25 cellular contexts compared by ENCODE assay signal in the genomic region with DNA sequence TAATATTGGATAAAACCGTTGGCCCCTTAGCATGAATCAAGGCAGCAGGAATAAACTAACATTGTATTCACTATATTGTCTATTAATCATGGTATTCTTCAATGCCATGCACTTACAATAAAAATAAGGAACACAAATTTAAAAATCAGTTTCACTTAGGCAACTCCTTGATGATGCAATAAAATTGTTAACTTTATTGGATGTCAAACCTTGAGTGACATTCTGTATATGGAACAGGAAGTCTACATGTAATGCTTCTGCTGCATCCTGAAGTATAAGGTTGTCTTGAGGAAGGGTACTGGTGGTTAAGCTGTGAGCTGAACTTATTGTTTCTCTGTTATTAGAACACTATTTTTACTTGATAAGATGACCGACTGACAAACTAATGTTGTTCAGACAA.
"Had no signal": no experiment of that assay in that cellular context is flagged by ENCODE, and none has a peak within 500 bp of the region (broad histone marks: within the 10 kb centered on the region; RNA-seq: fewer than 3 reads in every experiment).

No MANE protein-coding gene starts in this region.

- ATAC-seq: effector memory CD8-positive, alpha-beta T cell; gastroesophageal sphincter; left cardiac atrium; left ventricle myocardium superior; naive thymus-derived CD4-positive, alpha-beta T cell; sciatic nerve; stimulated activated memory B cell treated with anti-CD40 and anti-IgM and Interleukin-4, amounts not matched to agents 10 μg/mL and 1 μg/mL and 100 μg/mL, for 72 hours had no signal

- H3K36me3 ChIP-seq: esophagus muscularis mucosa, gastroesophageal sphincter, prostate gland, spleen, tibial artery, upper lobe of left lung, uterus had no signal

- H3K9me3 ChIP-seq: prostate gland, tibial artery, upper lobe of left lung, uterus had no signal

- DNase-seq: cortex of kidney; effector memory CD8-positive, alpha-beta T cell; glutamatergic neuron; kidney; left cardiac atrium; left ventricle myocardium superior; mesenchymal stem cell; naive thymus-derived CD4-positive, alpha-beta T cell; nephron progenitor cell; retina; spleen; stimulated activated CD4-positive, alpha-beta T cell treated with anti-CD3 and anti-CD28 coated beads, Interleukin-15, amount 100 ng/mL, for 24 hours; stimulated activated CD4-positive, alpha-beta T cell treated with anti-CD3 and anti-CD28 coated beads, Interleukin-1b, Interleukin-23, amount 100 ng/mL, for 48 hours; stimulated activated CD4-positive, alpha-beta T cell treated with anti-CD3 and anti-CD28 coated beads, Interleukin-4, amount 100 ng/mL, for 24 hours; tibial artery; upper lobe of left lung; uterus had no signal

- H3K27ac ChIP-seq: epithelial cell of prostate, esophagus muscularis mucosa, gastroesophageal sphincter, parathyroid adenoma, prostate gland, spleen, tibial artery, upper lobe of left lung, uterus had no signal

- H3K27me3 ChIP-seq: esophagus muscularis mucosa, gastroesophageal sphincter, spleen, tibial artery, upper lobe of left lung, uterus had no signal

- H3K4me3 ChIP-seq: esophagus muscularis mucosa, gastroesophageal sphincter, lung, prostate gland, spleen, tibial artery, upper lobe of left lung, uterus had no signal

- H3K4me1 ChIP-seq: esophagus muscularis mucosa, gastroesophageal sphincter, parathyroid adenoma, prostate gland, spleen, tibial artery, upper lobe of left lung, uterus had no signal
